ENCODE assay signal across 13 cellular contexts in genomic region chr9:137492464-137493162, GRCh38. TPM values are rescaled to one million over a fixed set of nuclear protein-coding genes. Genes with fewer than 3 reads are reported as not detected.
A peak's percentile ranks its signal among the peaks of the same experiment; 100 is the strongest.
DNase-seq lines count a peak whose midpoint lies in the region; ATAC-seq and TF ChIP-seq lines count a peak whose summit lies in the region.
"Had no signal": no experiment of that assay in that cellular context is flagged by ENCODE, and none has a peak within 500 bp of the region (broad histone marks: within the 10 kb centered on the region; RNA-seq: fewer than 3 reads in every experiment).

No MANE protein-coding gene starts in this region.

- H3K27me3 Mint-ChIP-seq in MCF 10A (ENCODE audit: insufficient read depth, unreplicated experiment), result no peaks in the 10 kb centered on the region

- CTCF ChIA-PET in MCF 10A (lab: Yijun Ruan, JAX), result no interaction called here

- no peak for TF ChIP-seq POLR2A in breast epithelium (IDR thresholded peaks at IDR 0.05)
- TF ChIP-seq POLR2A in suprapubic skin (IDR thresholded peaks at IDR 0.05), result no peak

- H3K27ac Mint-ChIP-seq in MCF 10A (ENCODE audit: low read depth, unreplicated experiment), result no peak overlapping the region

- ATAC-seq in foreskin keratinocyte, result peak; percentile 40
- peak; percentile 11 for ATAC-seq in upper lobe of right lung

- no peaks in the 10 kb centered on the region for H3K36me3 Mint-ChIP-seq in MCF 10A (ENCODE audit: insufficient read depth, unreplicated experiment)

- H3K27ac ChIP-seq in breast epithelium (no peak overlapping the region), foreskin keratinocyte (no peak overlapping the region), upper lobe of right lung (no peak overlapping the region), suprapubic skin (no peak overlapping the region)

- peaks cover 9% of the 10 kb centered on the region for H3K4me1 Mint-ChIP-seq in MCF 10A (ENCODE audit: insufficient read depth, unreplicated experiment)

- 72% methylated on average over 3 of the region's 15 CpGs for WGBS in suprapubic skin

- H3K36me3 ChIP-seq in breast epithelium, result no peaks in the 10 kb centered on the region
- H3K36me3 ChIP-seq in upper lobe of right lung, result no peaks in the 10 kb centered on the region
- peaks cover 14% of the 10 kb centered on the region for H3K36me3 ChIP-seq in suprapubic skin

- TF ChIP-seq EP300 in suprapubic skin (IDR thresholded peaks at IDR 0.05), result no peak

- DNase-seq in MCF 10A (ENCODE audit: unreplicated experiment) (peak; percentile 15), breast epithelium (ENCODE audit: low spot score in 2 of 2) (no peak), SHP77 treated with DMSO at 0.1 percent for 48 hours (lab: John Stamatoyannopoulos, UW) (peak; percentile 50), foreskin keratinocyte (no peak), upper lobe of right lung (peak; percentile 52), inferior parietal cortex (ENCODE audit: extremely low spot score) (no peak), suprapubic skin (ENCODE audit: low spot score in 2 of 2) (no peak), NCI-H446 (lab: John Stamatoyannopoulos, UW) (no peak)
- DNase-seq: amniotic stem cell, Caco-2, foreskin melanocyte had no signal

- H3K4me3 Mint-ChIP-seq in MCF 10A (ENCODE audit: unreplicated experiment), result no peak overlapping the region

- intact Hi-C loops in MCF 10A (cut with micrococcal nuclease) (no loop called here), breast epithelium (cut with DNase I; ENCODE audit: low total_unique reads) (no loop called here), upper lobe of right lung (cut with DNase I) (no loop called here)

- no peaks in the 10 kb centered on the region for H3K9me3 ChIP-seq in breast epithelium
- no peaks in the 10 kb centered on the region for H3K9me3 ChIP-seq in upper lobe of right lung
- H3K9me3 ChIP-seq in suprapubic skin, result no peaks in the 10 kb centered on the region

- POLR2A ChIA-PET in MCF 10A (lab: Yijun Ruan, JAX), result no interaction called here

- no peak overlapping the region for H3K4me3 ChIP-seq in breast epithelium
- no peak overlapping the region for H3K4me3 ChIP-seq in upper lobe of right lung
- H3K4me3 ChIP-seq in suprapubic skin, result no peak overlapping the region

- H3K27me3 ChIP-seq in breast epithelium (no peaks in the 10 kb centered on the region), foreskin keratinocyte (peaks cover 2% of the 10 kb centered on the region), upper lobe of right lung (no peaks in the 10 kb centered on the region), suprapubic skin (no peaks in the 10 kb centered on the region)

- no peak for TF ChIP-seq CTCF in MCF 10A (IDR thresholded peaks at IDR 0.05; ENCODE audit: unreplicated experiment)
- no peak for TF ChIP-seq CTCF in breast epithelium (IDR thresholded peaks at IDR 0.05)
- TF ChIP-seq CTCF in foreskin keratinocyte (conservative IDR thresholded peaks at IDR 0.05), result no peak
- TF ChIP-seq CTCF in upper lobe of right lung (IDR thresholded peaks at IDR 0.05), result no peak
- TF ChIP-seq CTCF in suprapubic skin (IDR thresholded peaks at IDR 0.05), result no peak

- H3K9me3 Mint-ChIP-seq in MCF 10A (ENCODE audit: unreplicated experiment), result no peaks in the 10 kb centered on the region

- H3K4me1 ChIP-seq in breast epithelium (no peaks in the 10 kb centered on the region), foreskin keratinocyte (no peaks in the 10 kb centered on the region), upper lobe of right lung (no peaks in the 10 kb centered on the region), suprapubic skin (no peaks in the 10 kb centered on the region)
- H3K4me1 ChIP-seq: Caco-2 had no signal

- BruUV-seq in MCF 10A (replicated peaks; lab: Mats Ljungman, UMichigan), result no TSS peak

RNA-seq across cellular contexts. Expression of gene NSMF, which starts 33.5 kb away (rescaled TPM):
- 37.8 and 43.1 TPM in 2 replicates for total RNA-seq in MCF 10A (2022)
- 10 to 100 TPM; 30.9 to 38.4 (median 37.4) TPM for total RNA-seq in breast epithelium
- 28.9 and 29.1 TPM in 2 replicates for total RNA-seq in foreskin keratinocyte
- 30.5 and 31.9 TPM in 2 replicates for polyA plus RNA-seq in foreskin keratinocyte
- 23.9 TPM for total RNA-seq in upper lobe of right lung
- 10 to 100 TPM; 36.1 to 48.1 (median 39.8) TPM for total RNA-seq in suprapubic skin

RNA-seq across cellular contexts. Expression of gene ENTPD8, which starts 51.5 kb away (rescaled TPM):
- total RNA-seq in MCF 10A (2022) (not detected in 2 replicates), breast epithelium (1 to 10 TPM in 2 of 3 donors, not detected in 1; 2.0 to 3.2 TPM), foreskin keratinocyte (not detected in 2 replicates), upper lobe of right lung (not detected), suprapubic skin (not detected)
- polyA plus RNA-seq in foreskin keratinocyte, result not detected in 2 replicates
- total RNA-seq: omental fat pad, RPMI7951 had no signal

RNA-seq across cellular contexts. Expression of gene PNPLA7, which starts 57.6 kb away (rescaled TPM):
- 0.86 and 1.2 TPM in 2 replicates for total RNA-seq in MCF 10A (2022)
- total RNA-seq in breast epithelium, result 10 to 100 TPM; 17.3 to 18.7 (median 17.7) TPM
- total RNA-seq in foreskin keratinocyte, result 0.07 and 0.10 TPM in 2 replicates
- 0.04 and 0.19 TPM in 2 replicates for polyA plus RNA-seq in foreskin keratinocyte
- total RNA-seq in upper lobe of right lung, result 13.7 TPM
- 10 to 100 TPM; 12.2 to 97.0 (median 33.3) TPM for total RNA-seq in suprapubic skin
- total RNA-seq: RPMI7951 had no signal

RNA-seq across cellular contexts. Expression of gene MRPL41, which starts 59.1 kb away (rescaled TPM):
- total RNA-seq in MCF 10A (2022), result 37.6 and 43.0 TPM in 2 replicates
- total RNA-seq in breast epithelium, result 10 to 100 TPM; 45.4 to 71.8 (median 65.4) TPM
- 53.2 and 55.8 TPM in 2 replicates for total RNA-seq in foreskin keratinocyte
- polyA plus RNA-seq in foreskin keratinocyte, result 80.9 and 88.0 TPM in 2 replicates
- total RNA-seq in upper lobe of right lung, result 41.6 TPM
- total RNA-seq in suprapubic skin, result 10 to 100 TPM; 44.1 to 70.0 (median 55.3) TPM

Comparison
In these comparisons a context has a peak if more than half of its experiments do, and no peak if none do; other contexts are left out.
1. DNase-seq: peak in MCF 10A (single experiment), SHP77 treated with DMSO at 0.1 percent for 48 hours (single experiment) and upper lobe of right lung (single experiment); none in breast epithelium (0 of 2), foreskin keratinocyte (0 of 2), inferior parietal cortex (single experiment), suprapubic skin (0 of 2) and NCI-H446 (0 of 2).